Comparison of ENCODE assay signal across 8 cellular contexts in the genomic region with DNA sequence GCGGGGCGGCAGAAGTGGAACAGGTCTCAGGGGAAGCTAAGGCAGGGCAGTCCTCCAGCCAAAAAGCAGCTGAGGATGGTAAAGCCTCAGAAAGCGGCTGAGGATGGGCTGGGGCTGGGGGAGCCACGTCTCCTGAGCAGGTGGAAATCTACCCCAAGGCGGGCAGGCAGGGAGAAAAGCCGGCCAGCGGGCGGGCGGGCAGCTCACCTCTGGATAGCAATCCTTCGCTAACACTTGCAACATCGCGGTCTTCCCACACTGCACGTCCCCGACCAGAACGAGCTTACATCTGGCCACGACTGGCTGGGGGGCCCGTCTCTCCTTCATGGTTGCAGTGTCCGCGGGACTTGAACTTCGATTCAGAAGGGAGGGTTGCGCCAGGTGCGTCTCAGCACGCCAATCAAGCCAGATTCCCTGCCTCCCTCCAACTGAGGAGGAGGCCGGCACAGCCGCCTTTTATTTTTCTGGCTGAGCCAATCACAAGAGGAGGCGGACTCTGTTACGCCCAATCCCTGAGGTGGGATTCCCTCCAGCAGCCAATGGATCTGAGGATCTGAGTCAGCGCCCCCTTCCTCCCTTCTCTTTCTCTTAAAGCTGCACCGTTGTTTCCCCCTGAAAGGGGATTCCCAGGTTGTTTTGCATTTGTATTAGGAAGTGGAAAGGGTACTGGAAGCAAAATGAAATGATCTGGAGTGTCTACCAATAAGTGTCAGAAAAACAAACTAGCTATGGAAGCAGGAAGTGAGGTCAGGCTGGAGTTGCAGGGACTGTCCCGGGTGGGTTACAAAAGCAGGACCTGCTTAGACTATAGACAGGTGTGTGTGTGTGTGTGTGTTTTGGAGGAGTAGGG. TPM values are rescaled to one million over a fixed set of nuclear protein-coding genes. Genes with fewer than 3 reads are reported as not detected.
DNase-seq lines count a peak whose midpoint lies in the region; ATAC-seq and TF ChIP-seq lines count a peak whose summit lies in the region.

A gene (minus strand): TSS at position 430 of the 850 bp plus-strand sequence. CDS start 103 bp downstream, at position 327.

- H4K20me1 ChIP-seq in smooth muscle cell (ENCODE audit: low read depth) = no peaks in the 10 kb centered on the region

- intact Hi-C loops in activated B cell treated with CpG ODN at 0.5 μM for 24 hours (cut with micrococcal nuclease) = loop anchor here (1.0 to 2.0 kb wide), 3 partner anchors 13 to 92 kb away; a partner anchor contains a TSS

- WGBS in smooth muscle cell (ENCODE audit: low lambda C conversion rate) = 4% methylated on average over 29 of the region's 30 CpGs

- H3K27me3 ChIP-seq in AG04450 (ENCODE audit: control insufficient read depth, insufficient read depth, low read length) (peaks cover 36% of the 10 kb centered on the region), smooth muscle cell (ENCODE audit: low read depth) (peaks cover 25% of the 10 kb centered on the region)

- H3K27ac ChIP-seq in AG04450 (ENCODE audit: low read depth, low read length) (no peak within 1 kb of the TSS), smooth muscle cell (ENCODE audit: low read depth) (no peak within 1 kb of the TSS)

- H3K9me3 Mint-ChIP-seq in activated B cell treated with CpG ODN at 0.5 μM for 24 hours (no peaks in the 10 kb centered on the region), immature natural killer cell (no peaks in the 10 kb centered on the region)

- H3K4me3 ChIP-seq in AG04450 (ENCODE audit: low read depth, low read length) (peak within 1 kb of the TSS; percentile 66), smooth muscle cell (peak within 1 kb of the TSS; percentile 69)

- peak within 1 kb of the TSS; percentile 90 for H2AFZ ChIP-seq in smooth muscle cell (ENCODE audit: low read depth)

- POLR2A ChIA-PET in AG04450 (lab: Yijun Ruan, JAX) (interaction anchor here (0.6 to 1.4 kb wide), 5 partner anchors 13 to 68 kb away, joined by 3 to 5 read pairs (median 3); a partner anchor contains a TSS), activated B cell treated with CpG ODN at 0.5 μM for 24 hours (lab: Charles Lee) (interaction anchor here (0.6 to 2.8 kb wide), 10 partner anchors 10 to 876 kb away, joined by 3 to 53 read pairs (median 5); a partner anchor contains a TSS)

- H3K27me3 Mint-ChIP-seq in activated B cell treated with CpG ODN at 0.5 μM for 24 hours = no peaks in the 10 kb centered on the region
- H3K27me3 Mint-ChIP-seq in immature natural killer cell (ENCODE audit: low read depth in 3 of 3) = peaks cover 15 to 26% (median 26%) of the 10 kb centered on the region in 3 donors

- H3K4me2 ChIP-seq in smooth muscle cell = peak within 1 kb of the TSS; percentile 92

- TF ChIP-seq CTCF in AG04450 (IDR thresholded peaks at IDR 0.05; ENCODE audit: low read depth, low read length) (peak; percentile 32), activated B cell treated with CpG ODN at 0.5 μM for 24 hours (IDR thresholded peaks at IDR 0.05) (no peak), smooth muscle cell (IDR thresholded peaks at IDR 0.05; ENCODE audit: borderline replicate concordance, insufficient read depth, poor library complexity, severe bottlenecking) (no peak)

- H3K4me3 Mint-ChIP-seq in activated B cell treated with CpG ODN at 0.5 μM for 24 hours (peak within 1 kb of the TSS; percentile 95), immature natural killer cell (peak within 1 kb of the TSS; percentile 88 to 95 (median 92))

- H3K27ac Mint-ChIP-seq in activated B cell treated with CpG ODN at 0.5 μM for 24 hours (peak within 1 kb of the TSS; percentile 78), immature natural killer cell (peak within 1 kb of the TSS; percentile 35 to 94 (median 76))

- no peak within 1 kb of the TSS for H3K9ac ChIP-seq in smooth muscle cell (ENCODE audit: low read depth)

- peaks cover 20% of the 10 kb centered on the region for H3K4me1 ChIP-seq in smooth muscle cell (ENCODE audit: low read depth)

- peak; percentile 89 for ATAC-seq in GM18907 (IDR thresholded peaks at IDR 0.05; ENCODE audit: unreplicated experiment)
- ATAC-seq in HG03139 (IDR thresholded peaks at IDR 0.05; ENCODE audit: unreplicated experiment) = peak; percentile 89
- ATAC-seq in activated B cell treated with CpG ODN at 0.5 μM for 24 hours (ENCODE audit: low read depth) = peak; percentile 90

- no peaks in the 10 kb centered on the region for H3K36me3 ChIP-seq in smooth muscle cell (ENCODE audit: low read depth)

- CTCF ChIA-PET in AG04450 (lab: Charles Lee) = interaction anchor here (0.8 to 7.4 kb wide), 5 partner anchors 9 to 122 kb away, joined by 4 to 61 read pairs (median 8); a partner anchor contains a TSS
- CTCF ChIA-PET in activated B cell treated with CpG ODN at 0.5 μM for 24 hours (lab: Charles Lee) = interaction anchor here (1.5 to 5.7 kb wide), 3 partner anchors 9 to 25 kb away, joined by 4 to 40 read pairs (median 10); a partner anchor contains a TSS

- H3K79me2 ChIP-seq in smooth muscle cell (ENCODE audit: low read depth) = no peaks in the 10 kb centered on the region

- H3K9me3 ChIP-seq in AG04450 (ENCODE audit: control insufficient read depth, insufficient read depth, low read length) = no peaks in the 10 kb centered on the region
- no peaks in the 10 kb centered on the region for H3K9me3 ChIP-seq in smooth muscle cell (replicated peaks; ENCODE audit: low read depth)

- DNase-seq in AG04450 (ENCODE audit: low read depth, low spot score) (peak; percentile 70), NCI-H2196 treated with DMSO at 0.1 percent for 48 hours (lab: John Stamatoyannopoulos, UW; ENCODE audit: unreplicated experiment) (peak; percentile 88), activated B cell treated with CpG ODN at 0.5 μM for 24 hours (peak; percentile 64), immature natural killer cell (peak; percentile 81 to 87 (median 83)), smooth muscle cell (lab: John Stamatoyannopoulos, UW; ENCODE audit: unreplicated experiment) (peak; percentile 40)
- peak; percentile 86 for DNase-seq in central memory CD4-positive, alpha-beta T cell

- H3F3A ChIP-seq in smooth muscle cell (ENCODE audit: low read depth) = no peaks in the 10 kb centered on the region

- H3K36me3 Mint-ChIP-seq in activated B cell treated with CpG ODN at 0.5 μM for 24 hours (ENCODE audit: low read depth) = peaks cover 4% of the 10 kb centered on the region
- no peaks in the 10 kb centered on the region for H3K36me3 Mint-ChIP-seq in immature natural killer cell

- peaks cover 27% of the 10 kb centered on the region for H3K4me1 Mint-ChIP-seq in activated B cell treated with CpG ODN at 0.5 μM for 24 hours
- peaks cover 18 to 25% of the 10 kb centered on the region in 2 donors for H3K4me1 Mint-ChIP-seq in immature natural killer cell

RNA-seq across cellular contexts. Expression of the gene that starts here (rescaled TPM):
- 0.36 and 0.42 TPM in 2 replicates for polyA plus RNA-seq in AG04450 (2011; rRNA removed)
- 0.51 and 0.65 TPM in 2 replicates for polyA minus RNA-seq in AG04450 (2011; rRNA and poly(A)+ RNA removed)
- total RNA-seq in activated B cell treated with CpG ODN at 0.5 μM for 24 hours = 4.9 and 5.9 TPM in 2 replicates
- 1 to 10 TPM in 1 of 3 donors, under 1 TPM in 1, not detected in 1; 0.63 to 1.7 TPM for polyA plus RNA-seq in immature natural killer cell
- 0.13 TPM in 1 of 2 replicates, not detected in the other for total RNA-seq in smooth muscle cell
- polyA plus RNA-seq in smooth muscle cell = 0.50 and 1.6 TPM in 2 replicates

Comparison
In these comparisons a context has a peak if more than half of its experiments do, and no peak if none do; other contexts are left out.
1. Peak in DNase-seq and H3K4me3 ChIP-seq in AG04450; RNA of the gene not detected or under 1 TPM.